In genomic region chr5:29949301-29949872, GRCh38 we compare ENCODE assay signal across 23 cellular contexts.
"Had no signal": no experiment of that assay in that cellular context is flagged by ENCODE, and none has a peak within 500 bp of the region (broad histone marks: within the 10 kb centered on the region; RNA-seq: fewer than 3 reads in every experiment).

No MANE protein-coding gene starts in this region.

- H3K27me3 ChIP-seq: heart right ventricle, hepatocyte, ovary, suprapubic skin, tibial artery, uterus had no signal

- ATAC-seq: heart right ventricle; mucosa of descending colon; naive thymus-derived CD4-positive, alpha-beta T cell; natural killer cell treated with Interleukin-12 subunit alpha and Interleukin-12 subunit beta and Interleukin-15 and Interleukin-18, amount 100 ng/mL, for 72 hours; right cardiac atrium; sciatic nerve; stimulated activated naive B cell treated with anti-CD40 and anti-IgM and Interleukin-4, amounts not matched to agents 10 μg/mL and 1 μg/mL and 100 μg/mL, for 72 hours had no signal

- H3K4me2 ChIP-seq: hepatocyte had no signal

- H3K9me3 ChIP-seq: left ventricle myocardium inferior, ovary, suprapubic skin, thoracic aorta, tibial artery, uterus had no signal

- H3K79me2 ChIP-seq: hepatocyte had no signal

- FAIRE-seq: islet of Langerhans had no signal

- H2AFZ ChIP-seq: hepatocyte had no signal

- H3K36me3 ChIP-seq: heart right ventricle, left ventricle myocardium inferior, ovary, suprapubic skin, thoracic aorta, tibial artery, uterus had no signal

- H3K4me1 ChIP-seq: heart right ventricle, left ventricle myocardium inferior, suprapubic skin, tibial artery, uterus had no signal

- H3K4me3 ChIP-seq: heart right ventricle, hepatocyte, left ventricle myocardium inferior, lung, mucosa of descending colon, ovary, skin epidermis, suprapubic skin, thoracic aorta, tibial artery, uterus had no signal

- H3K27ac ChIP-seq: heart right ventricle, hepatocyte, left ventricle myocardium inferior, ovary, skin epidermis, suprapubic skin, thoracic aorta, tibial artery, uterus had no signal

- DNase-seq: heart right ventricle; immature natural killer cell; left ventricle myocardium inferior; midbrain; mucosa of descending colon; naive thymus-derived CD4-positive, alpha-beta T cell; ovary; right cardiac atrium; stimulated activated CD4-positive, alpha-beta T cell treated with anti-CD3 and anti-CD28 coated beads, Interleukin-12 subunit alpha, Interleukin-12 subunit beta, amount 100 ng/mL, for 4 hours; stimulated activated CD4-positive, alpha-beta T cell treated with anti-CD3 and anti-CD28 coated beads, Interleukin-15, amount 100 ng/mL, for 24 hours; stimulated activated CD4-positive, alpha-beta T cell treated with anti-CD3 and anti-CD28 coated beads, Interleukin-2, amount 100 ng/mL, for 24 hours; stimulated activated CD4-positive, alpha-beta T cell treated with anti-CD3 and anti-CD28 coated beads, Interleukin-4, amount 100 ng/mL, for 1 hour; stimulated activated naive B cell treated with anti-CD40 and anti-IgM and Interleukin-4, amounts not matched to agents 10 μg/mL and 1 μg/mL and 100 μg/mL, for 72 hours; tibial artery; uterus had no signal
